Comparison of ENCODE assay signal across 8 cellular contexts in genomic region chr12:26471560-26471959, GRCh38.
DNase-seq lines count a peak whose midpoint lies in the region; ATAC-seq lines count a peak whose summit lies in the region.

No MANE protein-coding gene starts in this region.

- H3K27ac Mint-ChIP-seq in activated T-helper 17 cell treated with anti-CD3 and anti-CD28 coated beads, Interleukin-2, amount 50 U/mL, for 72 hours, result no peak overlapping the region

- DNase-seq in Daoy (ENCODE audit: low read depth), result peak; percentile 12
- DNase-seq in sciatic nerve (ENCODE audit: low spot score), result no peak
- no peak for DNase-seq in NCI-H510A (lab: John Stamatoyannopoulos, UW)
- DNase-seq in NCI-H2029 (lab: John Stamatoyannopoulos, UW), result no peak
- no peak for DNase-seq in stimulated activated CD4-positive, alpha-beta T cell treated with anti-CD3 and anti-CD28 coated beads, Interleukin-4, amount 100 ng/mL, for 24 hours

- ATAC-seq in GM19452 (IDR thresholded peaks at IDR 0.05; ENCODE audit: unreplicated experiment), result peak; percentile 65
- peak; percentile 84 for ATAC-seq in HG03378 (IDR thresholded peaks at IDR 0.05; ENCODE audit: unreplicated experiment)
- ATAC-seq in activated T-helper 17 cell treated with anti-CD3 and anti-CD28 coated beads, Interleukin-2, amount 50 U/mL, for 72 hours (replicated peaks), result peak; percentile 69
- peak; percentile 82 for ATAC-seq in sciatic nerve

- no peaks in the 10 kb centered on the region for H3K4me1 Mint-ChIP-seq in activated T-helper 17 cell treated with anti-CD3 and anti-CD28 coated beads, Interleukin-2, amount 50 U/mL, for 72 hours

- H3K27me3 Mint-ChIP-seq in activated T-helper 17 cell treated with anti-CD3 and anti-CD28 coated beads, Interleukin-2, amount 50 U/mL, for 72 hours, result no peaks in the 10 kb centered on the region

- peaks cover 72% of the 10 kb centered on the region for H3K36me3 Mint-ChIP-seq in activated T-helper 17 cell treated with anti-CD3 and anti-CD28 coated beads, Interleukin-2, amount 50 U/mL, for 72 hours (ENCODE audit: low read depth)

- H3K4me3 Mint-ChIP-seq in activated T-helper 17 cell treated with anti-CD3 and anti-CD28 coated beads, Interleukin-2, amount 50 U/mL, for 72 hours, result no peak overlapping the region

- no peaks in the 10 kb centered on the region for H3K9me3 Mint-ChIP-seq in activated T-helper 17 cell treated with anti-CD3 and anti-CD28 coated beads, Interleukin-2, amount 50 U/mL, for 72 hours

- intact Hi-C loops in sciatic nerve (cut with DNase I), result no loop called here
